Comparison of ENCODE assay signal across 2 cellular contexts in the genomic region with DNA sequence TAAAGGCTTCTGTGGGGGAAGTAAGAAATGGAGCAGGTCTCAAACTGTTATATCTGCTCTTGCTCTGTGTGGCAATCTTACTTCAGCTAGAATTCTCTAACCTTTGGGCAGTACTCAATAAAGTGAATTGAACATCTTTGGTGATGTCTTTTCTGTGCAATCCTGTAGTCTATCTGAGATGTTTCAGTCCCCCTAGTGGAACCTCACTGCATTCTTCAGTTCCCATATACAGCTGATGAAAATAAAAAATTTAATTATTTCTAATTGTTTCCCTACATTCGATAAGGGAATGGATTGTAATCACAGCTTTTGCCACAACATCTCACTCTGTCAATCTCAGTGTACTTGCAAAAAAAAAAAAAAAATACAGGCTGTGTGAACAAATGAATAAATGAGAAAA.
TF ChIP-seq lines count a peak whose summit lies in the region.

No MANE protein-coding gene starts in this region.

TF ChIP-seq in liver, 16 proteins besides CTCF, POLR2A, EP300 and RAD21:
- TF ChIP-seq, protein P1, sequence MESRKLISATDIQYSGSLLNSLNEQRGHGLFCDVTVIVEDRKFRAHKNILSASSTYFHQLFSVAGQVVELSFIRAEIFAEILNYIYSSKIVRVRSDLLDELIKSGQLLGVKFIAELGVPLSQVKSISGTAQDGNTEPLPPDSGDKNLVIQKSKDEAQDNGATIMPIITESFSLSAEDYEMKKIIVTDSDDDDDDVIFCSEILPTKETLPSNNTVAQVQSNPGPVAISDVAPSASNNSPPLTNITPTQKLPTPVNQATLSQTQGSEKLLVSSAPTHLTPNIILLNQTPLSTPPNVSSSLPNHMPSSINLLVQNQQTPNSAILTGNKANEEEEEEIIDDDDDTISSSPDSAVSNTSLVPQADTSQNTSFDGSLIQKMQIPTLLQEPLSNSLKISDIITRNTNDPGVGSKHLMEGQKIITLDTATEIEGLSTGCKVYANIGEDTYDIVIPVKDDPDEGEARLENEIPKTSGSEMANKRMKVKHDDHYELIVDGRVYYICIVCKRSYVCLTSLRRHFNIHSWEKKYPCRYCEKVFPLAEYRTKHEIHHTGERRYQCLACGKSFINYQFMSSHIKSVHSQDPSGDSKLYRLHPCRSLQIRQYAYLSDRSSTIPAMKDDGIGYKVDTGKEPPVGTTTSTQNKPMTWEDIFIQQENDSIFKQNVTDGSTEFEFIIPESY (IDR thresholded peaks at IDR 0.05): no peak
- no peak for TF ChIP-seq EGR1 (IDR thresholded peaks at IDR 0.05; ENCODE audit: low read depth in 2 of 2)

TF ChIP-seq in HepG2, 621 proteins besides CTCF, POLR2A, EP300 and RAD21 (continued from another document):
- TF ChIP-seq, protein P2, sequence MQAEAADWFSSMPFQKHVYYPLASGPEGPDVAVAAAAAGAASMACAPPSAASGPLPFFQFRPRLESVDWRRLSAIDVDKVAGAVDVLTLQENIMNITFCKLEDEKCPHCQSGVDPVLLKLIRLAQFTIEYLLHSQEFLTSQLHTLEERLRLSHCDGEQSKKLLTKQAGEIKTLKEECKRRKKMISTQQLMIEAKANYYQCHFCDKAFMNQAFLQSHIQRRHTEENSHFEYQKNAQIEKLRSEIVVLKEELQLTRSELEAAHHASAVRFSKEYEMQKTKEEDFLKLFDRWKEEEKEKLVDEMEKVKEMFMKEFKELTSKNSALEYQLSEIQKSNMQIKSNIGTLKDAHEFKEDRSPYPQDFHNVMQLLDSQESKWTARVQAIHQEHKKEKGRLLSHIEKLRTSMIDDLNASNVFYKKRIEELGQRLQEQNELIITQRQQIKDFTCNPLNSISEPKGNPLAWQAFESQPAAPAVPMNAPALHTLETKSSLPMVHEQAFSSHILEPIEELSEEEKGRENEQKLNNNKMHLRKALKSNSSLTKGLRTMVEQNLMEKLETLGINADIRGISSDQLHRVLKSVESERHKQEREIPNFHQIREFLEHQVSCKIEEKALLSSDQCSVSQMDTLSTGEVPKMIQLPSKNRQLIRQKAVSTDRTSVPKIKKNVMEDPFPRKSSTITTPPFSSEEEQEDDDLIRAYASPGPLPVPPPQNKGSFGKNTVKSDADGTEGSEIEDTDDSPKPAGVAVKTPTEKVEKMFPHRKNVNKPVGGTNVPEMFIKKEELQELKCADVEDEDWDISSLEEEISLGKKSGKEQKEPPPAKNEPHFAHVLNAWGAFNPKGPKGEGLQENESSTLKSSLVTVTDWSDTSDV (CRISPR knock-in tag; IDR thresholded peaks at IDR 0.05): no peak
- TF ChIP-seq U2AF2 (IDR thresholded peaks at IDR 0.05; ENCODE audit: low read depth, low read length): no peak
- no peak for TF ChIP-seq ESRRA (CRISPR knock-in tag; IDR thresholded peaks at IDR 0.05; ENCODE audit: low read depth)
- TF ChIP-seq, protein P3, sequence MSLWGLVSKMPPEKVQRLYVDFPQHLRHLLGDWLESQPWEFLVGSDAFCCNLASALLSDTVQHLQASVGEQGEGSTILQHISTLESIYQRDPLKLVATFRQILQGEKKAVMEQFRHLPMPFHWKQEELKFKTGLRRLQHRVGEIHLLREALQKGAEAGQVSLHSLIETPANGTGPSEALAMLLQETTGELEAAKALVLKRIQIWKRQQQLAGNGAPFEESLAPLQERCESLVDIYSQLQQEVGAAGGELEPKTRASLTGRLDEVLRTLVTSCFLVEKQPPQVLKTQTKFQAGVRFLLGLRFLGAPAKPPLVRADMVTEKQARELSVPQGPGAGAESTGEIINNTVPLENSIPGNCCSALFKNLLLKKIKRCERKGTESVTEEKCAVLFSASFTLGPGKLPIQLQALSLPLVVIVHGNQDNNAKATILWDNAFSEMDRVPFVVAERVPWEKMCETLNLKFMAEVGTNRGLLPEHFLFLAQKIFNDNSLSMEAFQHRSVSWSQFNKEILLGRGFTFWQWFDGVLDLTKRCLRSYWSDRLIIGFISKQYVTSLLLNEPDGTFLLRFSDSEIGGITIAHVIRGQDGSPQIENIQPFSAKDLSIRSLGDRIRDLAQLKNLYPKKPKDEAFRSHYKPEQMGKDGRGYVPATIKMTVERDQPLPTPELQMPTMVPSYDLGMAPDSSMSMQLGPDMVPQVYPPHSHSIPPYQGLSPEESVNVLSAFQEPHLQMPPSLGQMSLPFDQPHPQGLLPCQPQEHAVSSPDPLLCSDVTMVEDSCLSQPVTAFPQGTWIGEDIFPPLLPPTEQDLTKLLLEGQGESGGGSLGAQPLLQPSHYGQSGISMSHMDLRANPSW (CRISPR knock-in tag; IDR thresholded peaks at IDR 0.05; ENCODE audit: borderline replicate concordance): no peak
- TF ChIP-seq, protein P4, sequence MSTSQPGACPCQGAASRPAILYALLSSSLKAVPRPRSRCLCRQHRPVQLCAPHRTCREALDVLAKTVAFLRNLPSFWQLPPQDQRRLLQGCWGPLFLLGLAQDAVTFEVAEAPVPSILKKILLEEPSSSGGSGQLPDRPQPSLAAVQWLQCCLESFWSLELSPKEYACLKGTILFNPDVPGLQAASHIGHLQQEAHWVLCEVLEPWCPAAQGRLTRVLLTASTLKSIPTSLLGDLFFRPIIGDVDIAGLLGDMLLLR (CRISPR knock-in tag; IDR thresholded peaks at IDR 0.05): no peak
- no peak for TF ChIP-seq ZNF543 (CRISPR knock-in tag; IDR thresholded peaks at IDR 0.05)
- TF ChIP-seq ZNF614 (CRISPR knock-in tag; IDR thresholded peaks at IDR 0.05; ENCODE audit: borderline replicate concordance): no peak
